Comparison of ENCODE assay signal across 18 cellular contexts in the genomic region with DNA sequence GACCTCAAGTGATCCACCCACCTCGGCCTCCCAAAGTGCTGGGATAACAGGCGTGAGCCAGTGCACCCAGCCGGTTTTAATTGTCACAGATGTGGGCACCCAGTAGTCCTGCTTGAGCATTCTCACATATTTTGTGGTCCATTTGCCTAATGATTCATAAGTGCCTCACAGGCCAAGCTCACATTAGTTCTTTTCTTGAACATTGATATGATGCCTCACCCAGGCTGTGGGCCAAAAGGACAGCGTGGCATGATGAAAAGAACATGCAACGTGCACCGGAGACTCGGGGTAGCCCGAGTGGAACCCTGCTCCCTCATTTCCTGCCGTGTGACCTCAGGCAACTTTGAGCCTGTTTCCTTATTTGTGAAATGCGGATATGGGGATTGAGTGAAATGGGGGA.
DNase-seq lines count a peak whose midpoint lies in the region; ATAC-seq, FAIRE-seq and TF ChIP-seq lines count a peak whose summit lies in the region.
"Had no signal": no experiment of that assay in that cellular context is flagged by ENCODE, and none has a peak within 500 bp of the region (broad histone marks: within the 10 kb centered on the region; RNA-seq: fewer than 3 reads in every experiment).

No MANE protein-coding gene starts in this region.

- no peak overlapping the region for H3K14ac ChIP-seq in mesenchymal stem cell (ENCODE audit: low read length in 2 of 2)

- no peaks in the 10 kb centered on the region for H3K27me3 ChIP-seq in mesenchymal stem cell (ENCODE audit: control insufficient read depth in 1 of 2, insufficient read depth in 1 of 2, low read length in 2 of 2)
- H3K27me3 ChIP-seq in tibial artery: no peaks in the 10 kb centered on the region
- H3K27me3 ChIP-seq: ovary had no signal

- no peaks in the 10 kb centered on the region for H3K27me3 Mint-ChIP-seq in activated naive CD8-positive, alpha-beta T cell treated with anti-CD3 and anti-CD28 coated beads, Interleukin-2, amount 50 U/mL, for 24 hours
- H3K27me3 Mint-ChIP-seq: activated CD8-positive, alpha-beta T cell treated with anti-CD3 and anti-CD28 coated beads for 36 hours; memory B cell had no signal

- H3K4ac ChIP-seq in mesenchymal stem cell (ENCODE audit: low read depth in 1 of 2, low read length in 2 of 2): no peak overlapping the region

- no peak overlapping the region for H4K91ac ChIP-seq in mesenchymal stem cell (ENCODE audit: low read length)

- H3K36me3 Mint-ChIP-seq in activated naive CD8-positive, alpha-beta T cell treated with anti-CD3 and anti-CD28 coated beads, Interleukin-2, amount 50 U/mL, for 24 hours (ENCODE audit: low read depth): peaks cover 6% of the 10 kb centered on the region

- no peak for ATAC-seq in activated naive CD8-positive, alpha-beta T cell treated with anti-CD3 and anti-CD28 coated beads, Interleukin-2, amount 50 U/mL, for 24 hours
- ATAC-seq: activated CD8-positive, alpha-beta T cell treated with anti-CD3 and anti-CD28 coated beads for 36 hours had no signal

- TF ChIP-seq CTCF in choroid plexus epithelial cell (conservative IDR thresholded peaks at IDR 0.05; ENCODE audit: low read depth, low read length) (no peak), tibial artery (IDR thresholded peaks at IDR 0.05) (no peak)

- WGBS in mesenchymal stem cell: 86% methylated on average over 10 of the region's 10 CpGs

- no peak overlapping the region for H2AK5ac ChIP-seq in mesenchymal stem cell (ENCODE audit: low read length, severe bottlenecking)

- peaks cover 2% of the 10 kb centered on the region for H3K4me1 Mint-ChIP-seq in activated naive CD8-positive, alpha-beta T cell treated with anti-CD3 and anti-CD28 coated beads, Interleukin-2, amount 50 U/mL, for 24 hours
- H3K4me1 Mint-ChIP-seq: CD14-positive monocyte had no signal

- no peak overlapping the region for H2BK12ac ChIP-seq in mesenchymal stem cell (ENCODE audit: low read length in 2 of 2)

- no peak overlapping the region for H3K18ac ChIP-seq in mesenchymal stem cell (ENCODE audit: low read depth in 1 of 2, low read length in 2 of 2)

- H3K4me3 ChIP-seq in choroid plexus epithelial cell (ENCODE audit: low read depth, low read length): no peak overlapping the region
- no peak overlapping the region for H3K4me3 ChIP-seq in mesenchymal stem cell (ENCODE audit: insufficient read depth in 1 of 2, low read depth in 1 of 2, low read length in 2 of 2)
- no peak overlapping the region for H3K4me3 ChIP-seq in tibial artery
- H3K4me3 ChIP-seq: ovary had no signal

- peaks cover 2% of the 10 kb centered on the region for H3K79me1 ChIP-seq in mesenchymal stem cell (replicated peaks; ENCODE audit: low read length, poor library complexity, severe bottlenecking)

- H3K27ac Mint-ChIP-seq in activated naive CD8-positive, alpha-beta T cell treated with anti-CD3 and anti-CD28 coated beads, Interleukin-2, amount 50 U/mL, for 24 hours: no peak overlapping the region
- H3K27ac Mint-ChIP-seq: activated CD8-positive, alpha-beta T cell treated with anti-CD3 and anti-CD28 coated beads for 36 hours; activated naive CD4-positive, alpha-beta T cell treated with anti-CD3 and anti-CD28 coated beads for 36 hours; memory B cell had no signal

- intact Hi-C loops in tibial artery (cut with DNase I; ENCODE audit: low total_unique reads): no loop called here

- no peak overlapping the region for H3K9ac ChIP-seq in mesenchymal stem cell (ENCODE audit: low read length)

- no peak overlapping the region for H3K23ac ChIP-seq in mesenchymal stem cell (ENCODE audit: low read length in 2 of 2)

- H3K9me3 ChIP-seq in mesenchymal stem cell (ENCODE audit: control insufficient read depth, low read length): peaks cover 5% of the 10 kb centered on the region
- H3K9me3 ChIP-seq in tibial artery: no peaks in the 10 kb centered on the region
- H3K9me3 ChIP-seq: ovary had no signal

- peaks cover 15 to 37% of the 10 kb centered on the region in 2 experiments for H3K36me3 ChIP-seq in mesenchymal stem cell (ENCODE audit: control insufficient read depth in 1 of 2, insufficient read depth in 2 of 2, low read depth in 1 of 2, low read length in 2 of 2)
- H3K36me3 ChIP-seq in tibial artery: no peaks in the 10 kb centered on the region
- H3K36me3 ChIP-seq: ovary had no signal

- peaks cover 13% of the 10 kb centered on the region for H3K4me1 ChIP-seq in mesenchymal stem cell (ENCODE audit: control insufficient read depth, insufficient read depth, low read depth, low read length)
- H3K4me1 ChIP-seq in tibial artery: no peaks in the 10 kb centered on the region

- no peak overlapping the region for H2AFZ ChIP-seq in mesenchymal stem cell (ENCODE audit: low read depth, low read length)

- H2BK120ac ChIP-seq in mesenchymal stem cell (ENCODE audit: low read depth, low read length): no peak overlapping the region

- H3K4me2 ChIP-seq in mesenchymal stem cell (ENCODE audit: low read length, poor library complexity, severe bottlenecking): no peak overlapping the region

- no peak overlapping the region for H3K4me3 Mint-ChIP-seq in activated naive CD8-positive, alpha-beta T cell treated with anti-CD3 and anti-CD28 coated beads, Interleukin-2, amount 50 U/mL, for 24 hours
- H3K4me3 Mint-ChIP-seq: activated CD8-positive, alpha-beta T cell treated with anti-CD3 and anti-CD28 coated beads for 36 hours; activated naive CD4-positive, alpha-beta T cell treated with anti-CD3 and anti-CD28 coated beads for 36 hours; CD14-positive monocyte; memory B cell had no signal

- FAIRE-seq in frontal cortex (lab: Jason Lieb, UNC): no peak

- no peak overlapping the region for H3K27ac ChIP-seq in mesenchymal stem cell (ENCODE audit: low read length, poor library complexity, severe bottlenecking)
- no peak overlapping the region for H3K27ac ChIP-seq in tibial artery
- H3K27ac ChIP-seq: ovary had no signal

- no peaks in the 10 kb centered on the region for H3K9me3 Mint-ChIP-seq in activated naive CD8-positive, alpha-beta T cell treated with anti-CD3 and anti-CD28 coated beads, Interleukin-2, amount 50 U/mL, for 24 hours
- H3K9me3 Mint-ChIP-seq: activated CD8-positive, alpha-beta T cell treated with anti-CD3 and anti-CD28 coated beads for 36 hours; activated naive CD4-positive, alpha-beta T cell treated with anti-CD3 and anti-CD28 coated beads for 36 hours; memory B cell had no signal

- DNase-seq in AG20443 (ENCODE audit: low spot score) (peak; percentile 87), M059J (ENCODE audit: low read depth) (peak; percentile 98), choroid plexus epithelial cell (ENCODE audit: low read depth) (peak; percentile 66), mesenchymal stem cell (peak; percentile 20), frontal cortex (ENCODE audit: low spot score in 2 of 2) (no peak), tibial artery (no peak)
- no peak for DNase-seq in activated naive CD8-positive, alpha-beta T cell treated with anti-CD3 and anti-CD28 coated beads, Interleukin-2, amount 50 U/mL, for 24 hours
- DNase-seq in activated CD4-positive, alpha-beta T cell treated with anti-CD3 and anti-CD28 coated beads, Interleukin-2, amount 50 U/mL, for 4 hours: no peak
- DNase-seq: activated CD8-positive, alpha-beta T cell treated with anti-CD3 and anti-CD28 coated beads for 36 hours; activated naive CD4-positive, alpha-beta T cell treated with anti-CD3 and anti-CD28 coated beads for 36 hours; dermis blood vessel endothelial cell; GDM1; NCI-H2171; ovary; stimulated activated naive CD4-positive, alpha-beta T cell; T-helper 2 cell had no signal

- no peak overlapping the region for H2BK5ac ChIP-seq in mesenchymal stem cell (ENCODE audit: low read depth, low read length, poor library complexity, severe bottlenecking)

- no peak overlapping the region for H2BK15ac ChIP-seq in mesenchymal stem cell (ENCODE audit: low read depth, poor library complexity, severe bottlenecking)

- H4K8ac ChIP-seq in mesenchymal stem cell (ENCODE audit: low read length): no peak overlapping the region

Comparison
In these comparisons a context has a peak if more than half of its experiments do, and no peak if none do; other contexts are left out.
1. DNase-seq: peak in AG20443 (single experiment), M059J (single experiment), choroid plexus epithelial cell (single experiment) and mesenchymal stem cell (single experiment); none in frontal cortex (0 of 2), activated naive CD8-positive, alpha-beta T cell treated with anti-CD3 and anti-CD28 coated beads, Interleukin-2, amount 50 U/mL, for 24 hours (single experiment), tibial artery (0 of 2) and activated CD4-positive, alpha-beta T cell treated with anti-CD3 and anti-CD28 coated beads, Interleukin-2, amount 50 U/mL, for 4 hours (0 of 2).